Comparison of ENCODE assay signal across 9 cellular contexts in the genomic region with DNA sequence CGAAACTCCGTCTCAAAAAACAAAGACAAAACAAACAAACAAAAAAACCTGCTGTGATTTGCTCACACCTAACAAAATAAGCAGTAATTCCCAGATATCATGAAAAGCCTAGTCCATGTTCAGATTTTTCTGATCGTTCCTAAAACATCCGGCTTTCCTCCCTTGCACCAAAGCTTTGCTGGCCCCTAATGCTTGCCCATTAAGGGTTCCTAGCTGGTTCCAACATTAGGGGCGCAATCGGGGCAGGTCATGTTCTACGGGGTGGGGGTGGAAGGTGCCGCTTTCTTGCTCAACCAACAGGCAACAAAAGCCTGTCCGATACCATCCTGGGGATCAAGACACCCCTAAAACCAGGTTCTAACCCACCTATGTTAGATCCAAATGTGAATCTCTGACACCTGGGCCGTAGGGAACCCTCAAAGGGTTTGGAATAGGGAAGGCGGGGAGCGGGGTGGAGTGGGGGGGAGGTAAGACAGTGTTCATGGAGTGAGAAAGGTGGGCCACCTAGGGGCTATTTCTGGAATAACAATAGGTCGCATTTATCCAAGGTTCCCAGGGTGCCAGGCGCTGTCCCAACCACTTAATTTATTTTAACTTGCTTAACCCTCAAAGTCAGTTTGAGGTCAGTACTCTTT. TPM values are rescaled to one million over a fixed set of nuclear protein-coding genes. Genes with fewer than 3 reads are reported as not detected.
DNase-seq lines count a peak whose midpoint lies in the region; ATAC-seq and TF ChIP-seq lines count a peak whose summit lies in the region.
"Had no signal": no experiment of that assay in that cellular context is flagged by ENCODE, and none has a peak within 500 bp of the region (broad histone marks: within the 10 kb centered on the region; RNA-seq: fewer than 3 reads in every experiment).

No MANE protein-coding gene starts in this region.

- CTCF ChIA-PET in CD4-positive, alpha-beta memory T cell (lab: Charles Lee; ENCODE audit: partially characterized antibody) = interaction anchor here (0.7 to 3.5 kb wide), 6 partner anchors 8 to 255 kb away, joined by 3 to 17 read pairs (median 5); no protein-coding TSS in a partner anchor
- CTCF ChIA-PET in activated naive CD4-positive, alpha-beta T cell treated with anti-CD3 and anti-CD28 coated beads, Interleukin-2, amount 10 ng/mL, durations not matched to agents 7 days and 5 days (lab: Charles Lee) = interaction anchor here (0.8 to 2.9 kb wide), 3 partner anchors 9 to 119 kb away, joined by 3 to 11 read pairs (median 3); no protein-coding TSS in a partner anchor

- no peaks in the 10 kb centered on the region for H3K9me3 ChIP-seq in CD4-positive, alpha-beta memory T cell (ENCODE audit: control insufficient read depth in 1 of 2, low read length in 2 of 2)
- H3K9me3 ChIP-seq in NT2/D1 (ENCODE audit: insufficient read depth, low read length) = no peaks in the 10 kb centered on the region
- H3K9me3 ChIP-seq: SJSA1 had no signal

- H3K4me1 ChIP-seq in CD4-positive, alpha-beta memory T cell (ENCODE audit: insufficient read depth, low read length) = peaks cover 18% of the 10 kb centered on the region
- H3K4me1 ChIP-seq in NT2/D1 (ENCODE audit: insufficient read depth, insufficient read length) = peaks cover 10% of the 10 kb centered on the region

- H3K4me3 Mint-ChIP-seq in CD4-positive, alpha-beta memory T cell = peak overlapping the region in 1 of 8 donors; percentile 13
- H3K4me3 Mint-ChIP-seq in activated naive CD4-positive, alpha-beta T cell treated with anti-CD3 and anti-CD28 coated beads, Interleukin-2, amount 10 ng/mL, durations not matched to agents 7 days and 5 days = no peak overlapping the region

- no peaks in the 10 kb centered on the region for H3K27me3 ChIP-seq in CD4-positive, alpha-beta memory T cell (ENCODE audit: insufficient read depth, low read length)
- H3K27me3 ChIP-seq in NT2/D1 (ENCODE audit: insufficient read depth, insufficient read length) = no peaks in the 10 kb centered on the region
- H3K27me3 ChIP-seq: SJSA1 had no signal

- POLR2A ChIA-PET in CD4-positive, alpha-beta memory T cell (lab: Charles Lee; ENCODE audit: partially characterized antibody) = no interaction called here

- ATAC-seq in omental fat pad (ENCODE audit: low FRiP score) (peak; percentile 76), HG03378 (IDR thresholded peaks at IDR 0.05; ENCODE audit: unreplicated experiment) (no peak), GM18907 (IDR thresholded peaks at IDR 0.05; ENCODE audit: unreplicated experiment) (no peak)

- H3K9me3 Mint-ChIP-seq in CD4-positive, alpha-beta memory T cell = no peaks in the 10 kb centered on the region
- no peaks in the 10 kb centered on the region for H3K9me3 Mint-ChIP-seq in activated naive CD4-positive, alpha-beta T cell treated with anti-CD3 and anti-CD28 coated beads, Interleukin-2, amount 10 ng/mL, durations not matched to agents 7 days and 5 days

- H3K36me3 ChIP-seq in CD4-positive, alpha-beta memory T cell (ENCODE audit: insufficient read depth, low read length) = no peaks in the 10 kb centered on the region
- H3K36me3 ChIP-seq in NT2/D1 (ENCODE audit: insufficient read depth, insufficient read length, low read length) = no peaks in the 10 kb centered on the region
- H3K36me3 ChIP-seq: SJSA1 had no signal

- H3K27ac ChIP-seq in CD4-positive, alpha-beta memory T cell (ENCODE audit: low read depth, low read length) = no peak overlapping the region
- H3K27ac ChIP-seq: SJSA1 had no signal

- no peak overlapping the region for H3K4me3 ChIP-seq in CD4-positive, alpha-beta memory T cell (ENCODE audit: low read length in 2 of 2)
- H3K4me3 ChIP-seq in NT2/D1 (ENCODE audit: insufficient read length, low read depth) = no peak overlapping the region
- H3K4me3 ChIP-seq: SJSA1 had no signal

- peaks cover 6 to 10% of the 10 kb centered on the region in 2 donors for H3K27me3 Mint-ChIP-seq in CD4-positive, alpha-beta memory T cell
- H3K27me3 Mint-ChIP-seq in activated naive CD4-positive, alpha-beta T cell treated with anti-CD3 and anti-CD28 coated beads, Interleukin-2, amount 10 ng/mL, durations not matched to agents 7 days and 5 days = peaks cover 29% of the 10 kb centered on the region

- H3K9ac ChIP-seq in NT2/D1 (ENCODE audit: insufficient read length, low read depth) = peak overlapping the region; percentile 21

- no peak overlapping the region for H3K27ac Mint-ChIP-seq in CD4-positive, alpha-beta memory T cell
- H3K27ac Mint-ChIP-seq in activated naive CD4-positive, alpha-beta T cell treated with anti-CD3 and anti-CD28 coated beads, Interleukin-2, amount 10 ng/mL, durations not matched to agents 7 days and 5 days = no peak overlapping the region

- intact Hi-C loops in CD4-positive, alpha-beta memory T cell (cut with micrococcal nuclease) = loop anchor here (1.0 to 2.0 kb wide), 2 partner anchors 75 to 117 kb away; no protein-coding TSS in a partner anchor

- TF ChIP-seq CTCF in omental fat pad (IDR thresholded peaks at IDR 0.05) = peak in 1 of 3 donors; percentile 12

- peaks cover 5 to 15% (median 7%) of the 10 kb centered on the region in 4 donors for H3K4me1 Mint-ChIP-seq in CD4-positive, alpha-beta memory T cell
- H3K4me1 Mint-ChIP-seq in activated naive CD4-positive, alpha-beta T cell treated with anti-CD3 and anti-CD28 coated beads, Interleukin-2, amount 10 ng/mL, durations not matched to agents 7 days and 5 days = peaks cover 2% of the 10 kb centered on the region

- H3K36me3 Mint-ChIP-seq in CD4-positive, alpha-beta memory T cell = no peaks in the 10 kb centered on the region
- no peaks in the 10 kb centered on the region for H3K36me3 Mint-ChIP-seq in activated naive CD4-positive, alpha-beta T cell treated with anti-CD3 and anti-CD28 coated beads, Interleukin-2, amount 10 ng/mL, durations not matched to agents 7 days and 5 days

- DNase-seq in CD4-positive, alpha-beta memory T cell = peak in 4 of 5 donors; percentile 25 to 43 (median 30)
- DNase-seq in HS-5 (ENCODE audit: low read depth) = peak; percentile 23
- no peak for DNase-seq in NT2/D1 (ENCODE audit: low read depth, low spot score)
- peak; percentile 55 for DNase-seq in activated naive CD4-positive, alpha-beta T cell treated with anti-CD3 and anti-CD28 coated beads, Interleukin-2, amount 10 ng/mL, durations not matched to agents 7 days and 5 days
- peak; percentile 75 for DNase-seq in globus pallidus (ENCODE audit: low spot score)
- peak; percentile 50 for DNase-seq in omental fat pad (ENCODE audit: low spot score)

RNA-seq across cellular contexts. Expression of a gene that starts 25.3 kb away (rescaled TPM):
- not detected for total RNA-seq in CD4-positive, alpha-beta memory T cell
- not detected for polyA plus RNA-seq in CD4-positive, alpha-beta memory T cell
- total RNA-seq in omental fat pad = 1 to 10 TPM in 1 of 4 donors, under 1 TPM in 1, not detected in 2; 0.38 to 2.6 TPM
- total RNA-seq: SJSA1 had no signal

RNA-seq across cellular contexts. Expression of a gene that starts 44.6 kb away (rescaled TPM):
- under 1 TPM; 0.72 to 0.81 TPM for total RNA-seq in CD4-positive, alpha-beta memory T cell
- polyA plus RNA-seq in CD4-positive, alpha-beta memory T cell = not detected
- 10 to 100 TPM in 1 of 4 donors, 1 to 10 TPM in 3; 6.2 to 31.1 (median 8.3) TPM for total RNA-seq in omental fat pad
- total RNA-seq: SJSA1 had no signal

RNA-seq across cellular contexts. Expression of a gene that starts 48.3 kb away (rescaled TPM):
- total RNA-seq in CD4-positive, alpha-beta memory T cell = 1 to 10 TPM; 3.6 to 4.4 TPM
- polyA plus RNA-seq in CD4-positive, alpha-beta memory T cell = 1 to 10 TPM in 1 of 2 donors, under 1 TPM in 1; 0.58 to 3.2 TPM
- total RNA-seq in omental fat pad = 10 to 100 TPM; 20.5 to 32.2 (median 25.7) TPM
- total RNA-seq: SJSA1 had no signal

RNA-seq across cellular contexts. Expression of a gene that starts 48.8 kb away (rescaled TPM):
- under 1 TPM in 1 of 2 experiments, not detected in 1; 0.15 TPM for total RNA-seq in CD4-positive, alpha-beta memory T cell
- under 1 TPM in 1 of 2 donors, not detected in 1; 0.57 TPM for polyA plus RNA-seq in CD4-positive, alpha-beta memory T cell
- 1 to 10 TPM in 3 of 4 donors, under 1 TPM in 1; 0.95 to 1.4 (median 1.2) TPM for total RNA-seq in omental fat pad
- total RNA-seq: SJSA1 had no signal

RNA-seq across cellular contexts. Expression of a gene that starts 52.8 kb away (rescaled TPM):
- total RNA-seq in CD4-positive, alpha-beta memory T cell = 10 to 100 TPM in 1 of 2 experiments, 1 to 10 TPM in 1; 9.6 to 10.1 TPM
- polyA plus RNA-seq in CD4-positive, alpha-beta memory T cell = 10 to 100 TPM in 1 of 2 donors, 1 to 10 TPM in 1; 5.5 to 11.1 TPM
- total RNA-seq in omental fat pad = not detected
- total RNA-seq: SJSA1 had no signal
